ENCODE assay signal across 15 cellular contexts in the genomic region with DNA sequence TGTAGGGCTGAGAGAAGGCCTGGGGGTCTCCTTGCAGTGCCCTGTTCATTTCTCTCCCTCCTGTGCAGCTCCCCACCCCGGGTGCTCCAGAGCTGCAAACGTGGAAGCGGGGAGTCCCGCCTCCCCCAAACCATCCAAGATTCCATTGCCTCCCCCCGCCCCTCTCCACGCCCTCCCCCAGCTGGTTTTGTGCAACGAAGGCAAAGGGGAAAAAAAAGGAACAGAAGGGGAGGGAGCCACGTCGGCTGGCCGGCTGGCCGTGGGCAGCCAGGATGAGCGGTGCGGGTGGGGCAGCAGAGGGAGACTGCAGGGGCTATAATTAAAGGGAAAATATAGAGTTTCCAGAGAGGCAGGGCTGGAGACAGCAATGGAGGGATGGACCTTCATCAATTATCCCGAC. TPM values are rescaled to one million over a fixed set of nuclear protein-coding genes. Genes with fewer than 3 reads are reported as not detected.
A peak's percentile ranks its signal among the peaks of the same experiment; 100 is the strongest.
DNase-seq lines count a peak whose midpoint lies in the region; ATAC-seq and TF ChIP-seq lines count a peak whose summit lies in the region.
"Had no signal": no experiment of that assay in that cellular context is flagged by ENCODE, and none has a peak within 500 bp of the region (broad histone marks: within the 10 kb centered on the region; RNA-seq: fewer than 3 reads in every experiment).

No MANE protein-coding gene starts in this region.

- H3K4me3 ChIP-seq in HEK293 (ENCODE audit: low read depth, low read length): no peak overlapping the region
- H3K4me3 ChIP-seq in brain microvascular endothelial cell (ENCODE audit: low read depth, low read length): no peak overlapping the region
- no peak overlapping the region for H3K4me3 ChIP-seq in transverse colon
- H3K4me3 ChIP-seq in WERI-Rb-1 (ENCODE audit: low read depth, low read length): no peak overlapping the region

- TF ChIP-seq POLR2A in transverse colon (IDR thresholded peaks at IDR 0.05): no peak

- H3K27ac ChIP-seq in HEK293 (ENCODE audit: extremely low read depth, low read depth, low read length) (no peak overlapping the region), brain microvascular endothelial cell (peak overlapping the region; percentile 57), transverse colon (peak overlapping the region; percentile 70 to 95 (median 89)), WERI-Rb-1 (no peak overlapping the region)

- no peak for DNase-seq in brain microvascular endothelial cell
- peak; percentile 38 for DNase-seq in myocyte (ENCODE audit: low read depth)
- no peak for DNase-seq in transverse colon
- no peak for DNase-seq in WERI-Rb-1
- no peak for DNase-seq in NCI-H1694 (lab: John Stamatoyannopoulos, UW)
- DNase-seq: activated naive CD4-positive, alpha-beta T cell treated with Interleukin-2 at 50 U/mL for 16 hours; Calu3; erythroblast; NCI-H2171; substantia nigra had no signal

- H3K9me3 ChIP-seq in HEK293 (ENCODE audit: control insufficient read depth, insufficient read depth, low read depth, low read length): no peaks in the 10 kb centered on the region
- H3K9me3 ChIP-seq in transverse colon: no peaks in the 10 kb centered on the region
- H3K9me3 ChIP-seq in WERI-Rb-1 (ENCODE audit: severe bottlenecking): no peaks in the 10 kb centered on the region

- no peaks in the 10 kb centered on the region for H3K4me1 ChIP-seq in HEK293 (ENCODE audit: control insufficient read depth, insufficient read depth, low read length)
- peaks cover 0 to 67% (median 40%) of the 10 kb centered on the region in 4 donors for H3K4me1 ChIP-seq in transverse colon

- no peak for ATAC-seq in HG03097 (IDR thresholded peaks at IDR 0.05; ENCODE audit: low FRiP score, unreplicated experiment)

- intact Hi-C loops in transverse colon (cut with DNase I; ENCODE audit: low total_unique reads): loop anchor here (5.0 kb wide), 1 partner anchor 94 kb away; no protein-coding TSS in a partner anchor

- H3K36me3 ChIP-seq in HEK293 (ENCODE audit: control insufficient read depth in 2 of 2, insufficient read depth in 1 of 2, low read length in 2 of 2) (no peaks in the 10 kb centered on the region), brain microvascular endothelial cell (replicated peaks) (peaks cover 29% of the 10 kb centered on the region), transverse colon (no peaks in the 10 kb centered on the region), WERI-Rb-1 (no peaks in the 10 kb centered on the region)

- TF ChIP-seq CTCF in HEK293 (tag by site-specific recombination; IDR thresholded peaks at IDR 0.05) (no peak), brain microvascular endothelial cell (IDR thresholded peaks at IDR 0.05; ENCODE audit: low read depth, low read length, missing control alignments) (peak; percentile 8), transverse colon (IDR thresholded peaks at IDR 0.05) (no peak), WERI-Rb-1 (IDR thresholded peaks at IDR 0.05; ENCODE audit: low read depth, low read length) (no peak)

- TF ChIP-seq EP300 in transverse colon (IDR thresholded peaks at IDR 0.05; ENCODE audit: low read depth): no peak

- CTCF ChIA-PET in HEK293 (lab: Yijun Ruan, JAX): interaction anchor here (0.6 to 18.0 kb wide), 6 partner anchors 13 to 332 kb away, joined by 5 to 487 read pairs (median 140); partner anchors contain the start of gene TMEM92

- H3K27me3 ChIP-seq in brain microvascular endothelial cell (replicated peaks) (no peaks in the 10 kb centered on the region), transverse colon (peaks cover 69% of the 10 kb centered on the region), WERI-Rb-1 (ENCODE audit: insufficient read depth, low read depth, severe bottlenecking) (peaks cover 20% of the 10 kb centered on the region)

- POLR2A ChIA-PET in HEK293 (lab: Yijun Ruan, JAX): interaction anchor here (2.5 kb wide), 1 partner anchor 9 kb away, joined by 6 read pairs; no protein-coding TSS in a partner anchor

- WGBS in transverse colon (ENCODE audit: low coverage in 1 of 2), 2 donors: 26 to 42% methylated on average over 7 to 14 of the region's 14 CpGs

- in situ Hi-C loops in brain microvascular endothelial cell (cut with HindIII; ENCODE audit: low pct_ligation_motif_present, low sequenced_read_pairs): loop anchor here (5.0 kb wide), 1 partner anchor 64 kb away; no protein-coding TSS in a partner anchor
- in situ Hi-C loops in transverse colon (cut with MboI; ENCODE audit: low pct_ligation_motif_present in 1 of 4, low pct_unique_long_range_greater_than_20kb in 1 of 4, low sequenced_read_pairs in 3 of 4): loop anchor here in 2 of 4 donors (10.0 kb wide), 2 partner anchors 62 to 72 kb away; partner anchors contain the start of gene TMEM92 (in 1 of the 2)

TF ChIP-seq in HEK293, 187 proteins besides CTCF, POLR2A, EP300 and RAD21:
- TF ChIP-seq MYNN (tag by site-specific recombination; IDR thresholded peaks at IDR 0.05; ENCODE audit: borderline replicate concordance) (no peak), EGR2 (tag by site-specific recombination; IDR thresholded peaks at IDR 0.05; ENCODE audit: low read depth) (peak; percentile 28; the same call in 1 of the 2 replicates)

RNA-seq across cellular contexts. Expression of gene COL1A1, which starts 1.7 kb away (rescaled TPM):
- 604 and 719 TPM in 2 replicates for total RNA-seq in myocyte
- polyA plus RNA-seq in myocyte (2012): 15,153 TPM
- total RNA-seq in transverse colon: 100 to 1,000 TPM in 2 of 4 donors, 10 to 100 TPM in 2; 13.0 to 210 (median 79.8) TPM

RNA-seq across cellular contexts. Expression of gene SGCA, which starts 37.3 kb away (rescaled TPM):
- total RNA-seq in myocyte (428 and 447 TPM in 2 replicates), transverse colon (10 to 100 TPM in 1 of 4 donors, 1 to 10 TPM in 3; 3.7 to 65.3 (median 7.6) TPM)
- polyA plus RNA-seq in myocyte (2012): 303 TPM
- total RNA-seq: Calu3; M059J; mononuclear cell; T-helper 2 cell treated with Interferon-gamma antibody and Interleukin-4, amounts not matched to agents 100 ng/mL and 5 ng/mL, for 36 hours had no signal

RNA-seq across cellular contexts. Expression of gene PPP1R9B, which starts 52.6 kb away (rescaled TPM):
- total RNA-seq in myocyte (40.5 and 44.2 TPM in 2 replicates), transverse colon (10 to 100 TPM; 19.0 to 29.9 (median 27.7) TPM)
- polyA plus RNA-seq in myocyte (2012): 43.6 TPM

Comparison
In these comparisons a context has a peak if more than half of its experiments do, and no peak if none do; other contexts are left out.
1. H3K27ac ChIP-seq: peak in brain microvascular endothelial cell (single experiment) and transverse colon (4 of 4); none in HEK293 (single experiment) and WERI-Rb-1 (single experiment).